Comparison of ENCODE assay signal across 1 cellular context in genomic region chr11:66288866-66289547, GRCh38.
TF ChIP-seq lines count a peak whose summit lies in the region.

Gene YIF1A, minus strand, starts transcription at chr11:66289143. Its CDS starts 158 bp downstream, at chr11:66288985.

TF ChIP-seq in GM12878, 131 proteins besides CTCF, POLR2A, EP300 and RAD21 (continued from another document):
- TF ChIP-seq E4F1 (IDR thresholded peaks at IDR 0.05; ENCODE audit: borderline replicate concordance, partially characterized antibody), result peak; percentile 76
- 0 out of 2 replicates have a peak, but pooled peaks have one; percentile 33 for TF ChIP-seq TCF3 (IDR thresholded peaks at IDR 0.05; ENCODE audit: borderline replicate concordance, insufficient read depth, low read depth, low read length)
- TF ChIP-seq PAX8 (IDR thresholded peaks at IDR 0.05), result no peak
- TF ChIP-seq BCL11A (IDR thresholded peaks at IDR 0.05; ENCODE audit: low read depth, low read length), result no peak
- no peak for TF ChIP-seq CHD1 (IDR thresholded peaks at IDR 0.05; ENCODE audit: low read depth, low read length)
- peak; percentile 61 for TF ChIP-seq SIN3A (IDR thresholded peaks at IDR 0.05; ENCODE audit: low read depth, low read length)
- TF ChIP-seq LARP7 (IDR thresholded peaks at IDR 0.05), result peak; percentile 83
- peak; percentile 87 for TF ChIP-seq CEBPZ (IDR thresholded peaks at IDR 0.05; ENCODE audit: low read depth, low read length)
- peak; percentile 94 for TF ChIP-seq ATF2 (IDR thresholded peaks at IDR 0.05; ENCODE audit: low read length)
- peak; percentile 96 for TF ChIP-seq BACH1 (IDR thresholded peaks at IDR 0.05; ENCODE audit: borderline replicate concordance)
- TF ChIP-seq ZNF384 (IDR thresholded peaks at IDR 0.05; ENCODE audit: borderline replicate concordance, low read depth, low read length), result no peak
- TF ChIP-seq SIX5 (IDR thresholded peaks at IDR 0.05; ENCODE audit: low read depth, low read length, severe bottlenecking), result peak; percentile 24
- peak; percentile 67; the same call in 2 of the 3 replicates for TF ChIP-seq POU2F2 (IDR thresholded peaks at IDR 0.05; ENCODE audit: borderline replicate concordance, low read depth, low read length)
- TF ChIP-seq ESRRA (IDR thresholded peaks at IDR 0.05; ENCODE audit: low read length), result 0 out of 2 replicates have a peak, but pooled peaks have one; percentile 34
- TF ChIP-seq TAF1 (IDR thresholded peaks at IDR 0.05; ENCODE audit: borderline replicate concordance, low read depth, low read length), result peak; percentile 53; the same call in 1 of the 2 replicates
- TF ChIP-seq YY1 (IDR thresholded peaks at IDR 0.05; ENCODE audit: low read depth, low read length), result peak; percentile 91
- peak; percentile 92 for TF ChIP-seq CREB1 (IDR thresholded peaks at IDR 0.05; ENCODE audit: low read depth)
- TF ChIP-seq PRDM15 (CRISPR knock-in tag; IDR thresholded peaks at IDR 0.05), result no peak
- TF ChIP-seq CHD2 (IDR thresholded peaks at IDR 0.05; ENCODE audit: borderline replicate concordance, low read depth, low read length), result peak; percentile 96
- TF ChIP-seq SMAD5 (IDR thresholded peaks at IDR 0.05; ENCODE audit: low read depth), result peak; percentile 65; the same call in 1 of the 2 replicates
- TF ChIP-seq YBX1 (IDR thresholded peaks at IDR 0.05), result no peak
- peak; percentile 11; the same call in 1 of the 2 replicates for TF ChIP-seq NR2F1 (conservative IDR thresholded peaks at IDR 0.05)
- TF ChIP-seq ZNF207 (IDR thresholded peaks at IDR 0.05; ENCODE audit: borderline replicate concordance), result peak; percentile 69; the same call in 1 of the 2 replicates
- no peak for TF ChIP-seq ZNF217 (IDR thresholded peaks at IDR 0.05)
- TF ChIP-seq BHLHE40 (IDR thresholded peaks at IDR 0.05; ENCODE audit: borderline replicate concordance in 1 of 2, low read depth in 2 of 2, low read length in 1 of 2), result peak in 1 of 2 experiments; percentile 47; a peak in 1 of 4 replicates
- no peak for TF ChIP-seq BRCA1 (IDR thresholded peaks at IDR 0.05; ENCODE audit: low read depth, low read length)
- TF ChIP-seq SMC3 (IDR thresholded peaks at IDR 0.05; ENCODE audit: borderline replicate concordance, low read length), result no peak
- TF ChIP-seq PML (IDR thresholded peaks at IDR 0.05; ENCODE audit: low read length), result no peak
